ENCODE assay signal across 8 cellular contexts in genomic region chr10:110803239-110803593, GRCh38.
DNase-seq lines count a peak whose midpoint lies in the region; ATAC-seq and TF ChIP-seq lines count a peak whose summit lies in the region.

No MANE protein-coding gene starts in this region.

- no peak overlapping the region for H4K91ac ChIP-seq in H9 (ENCODE audit: insufficient read length, low read depth, low read length)

- no peak overlapping the region for H4K8ac ChIP-seq in H9 (replicated peaks; ENCODE audit: insufficient read length, low read depth, low read length)

- H3K4me3 ChIP-seq in heart left ventricle = no peak overlapping the region
- H3K4me3 ChIP-seq in breast epithelium = no peak overlapping the region
- H3K4me3 ChIP-seq in vagina = no peak overlapping the region

- H2AK5ac ChIP-seq in H9 (ENCODE audit: insufficient read length, low read length) = no peak overlapping the region

- no peak overlapping the region for H2BK120ac ChIP-seq in H9 (ENCODE audit: low read depth, low read length, poor library complexity, severe bottlenecking)

- peaks cover 0 to 56% (median 10%) of the 10 kb centered on the region in 9 donors for H3K36me3 ChIP-seq in heart left ventricle
- H3K36me3 ChIP-seq in breast epithelium = no peaks in the 10 kb centered on the region
- no peaks in the 10 kb centered on the region for H3K36me3 ChIP-seq in vagina

- TF ChIP-seq CTCF in heart left ventricle (IDR thresholded peaks at IDR 0.05) = no peak
- no peak for TF ChIP-seq CTCF in breast epithelium (IDR thresholded peaks at IDR 0.05)
- TF ChIP-seq CTCF in vagina (IDR thresholded peaks at IDR 0.05) = no peak
- no peak for TF ChIP-seq CTCF in H9 (conservative IDR thresholded peaks at IDR 0.05)

- H3K23me2 ChIP-seq in H9 (ENCODE audit: insufficient read length, low read depth, low read length, poor library complexity, severe bottlenecking) = no peaks in the 10 kb centered on the region

- H3K27ac Mint-ChIP-seq in H9 = no peak overlapping the region

- H3K4me1 ChIP-seq in heart left ventricle (peaks cover 0 to 39% (median 26%) of the 10 kb centered on the region in 12 donors), breast epithelium (peaks cover 0 to 11% of the 10 kb centered on the region in 2 donors), vagina (peaks cover 31% of the 10 kb centered on the region), H9 (ENCODE audit: insufficient read depth, low read length) (no peaks in the 10 kb centered on the region)

- no peak for TF ChIP-seq POLR2A in heart left ventricle (IDR thresholded peaks at IDR 0.05)
- TF ChIP-seq POLR2A in breast epithelium (IDR thresholded peaks at IDR 0.05) = no peak
- TF ChIP-seq POLR2A in vagina (IDR thresholded peaks at IDR 0.05) = no peak

- intact Hi-C loops in heart left ventricle (cut with DNase I) = loop anchor here (5.0 to 10.0 kb wide), 6 partner anchors 58 to 188 kb away; partner anchors contain the start of gene PDCD4 (in 4 of the 10)
- intact Hi-C loops in Right ventricle myocardium inferior (cut with DNase I) = no loop called here
- intact Hi-C loops in breast epithelium (cut with DNase I; ENCODE audit: low total_unique reads) = loop anchor here (5.0 kb wide), 1 partner anchor 69 kb away; the partner anchor contains the start of gene PDCD4
- intact Hi-C loops in vagina (cut with DNase I) = no loop called here

- no peak overlapping the region for H3K9ac ChIP-seq in H9 (ENCODE audit: extremely low read depth, insufficient read length, low read length)

- H2BK20ac ChIP-seq in H9 (ENCODE audit: low read depth, low read length, poor library complexity, severe bottlenecking) = no peak overlapping the region

- H3K9me3 Mint-ChIP-seq in H9 = no peaks in the 10 kb centered on the region

- H3K79me1 ChIP-seq in H9 (ENCODE audit: insufficient read depth, low read depth, low read length, poor library complexity, severe bottlenecking) = no peaks in the 10 kb centered on the region

- H3K27ac ChIP-seq in heart left ventricle (peak overlapping the region; percentile 17 to 68 (median 46)), breast epithelium (peak overlapping the region; percentile 77 to 79), vagina (peak overlapping the region; percentile 61), H9 (ENCODE audit: insufficient read length, low read depth, low read length) (no peak overlapping the region)

- no peak overlapping the region for H3K56ac ChIP-seq in H9 (ENCODE audit: insufficient read length, low read depth, low read length)

- 54 to 58% (median 57%) methylated on average over 5 of the region's 5 CpGs for WGBS in heart left ventricle, 4 donors
- WGBS in H9 (ENCODE audit: extremely low coverage, insufficient read length, low lambda C conversion rate) = no CpG with 5 or more reads among the region's 5 CpGs

- peaks cover 5 to 6% of the 10 kb centered on the region in 2 experiments for H3K4me1 Mint-ChIP-seq in H9

- H4K5ac ChIP-seq in H9 (ENCODE audit: insufficient read length, low read depth, low read length) = no peak overlapping the region

- H3K27me3 ChIP-seq in heart left ventricle (no peaks in the 10 kb centered on the region), breast epithelium (no peaks in the 10 kb centered on the region), vagina (no peaks in the 10 kb centered on the region), H9 (ENCODE audit: insufficient read depth, low read length) (no peaks in the 10 kb centered on the region)

- H3K4me2 ChIP-seq in H9 (ENCODE audit: insufficient read depth, insufficient read length, low read length) = no peak overlapping the region

- no peak overlapping the region for H3K4me3 Mint-ChIP-seq in H9

- no peak overlapping the region for H3K18ac ChIP-seq in H9 (ENCODE audit: insufficient read length, low read depth, low read length)

- no peak overlapping the region for H3T11ph ChIP-seq in H9 (ENCODE audit: low read length)

- no peaks in the 10 kb centered on the region for H3K79me2 ChIP-seq in H9 (ENCODE audit: insufficient read depth, low read length)

- no peak overlapping the region for H2BK5ac ChIP-seq in H9 (ENCODE audit: insufficient read length, low read length)

- no peak overlapping the region for H2BK12ac ChIP-seq in H9 (ENCODE audit: insufficient read length, low read depth, low read length)

- H3K27me3 Mint-ChIP-seq in H9 (ENCODE audit: low read depth) = no peaks in the 10 kb centered on the region; the same call in none of the 2 replicates

- no peak overlapping the region for H3K4ac ChIP-seq in H9 (ENCODE audit: low read depth, low read length)

- no peaks in the 10 kb centered on the region for H4K20me1 ChIP-seq in H9 (ENCODE audit: control insufficient read depth, insufficient read depth, insufficient read length)

- no peak overlapping the region for H2AFZ ChIP-seq in H9 (ENCODE audit: low read length)

- no peak overlapping the region for H2BK15ac ChIP-seq in H9 (ENCODE audit: low read depth, low read length)

- DNase-seq in heart left ventricle (no peak), Right ventricle myocardium inferior (ENCODE audit: missing footprints) (no peak), breast epithelium (ENCODE audit: low spot score in 2 of 2) (no peak), vagina (ENCODE audit: extremely low spot score in 2 of 2) (no peak), NCI-H1436 (lab: John Stamatoyannopoulos, UW) (no peak), NCI-H187 treated with DMSO at 0.1 percent for 48 hours (lab: John Stamatoyannopoulos, UW) (no peak), H9 (no peak)

- no peak for ATAC-seq in heart left ventricle
- ATAC-seq in Right ventricle myocardium inferior = no peak
- peak; percentile 68 for ATAC-seq in HG03175 (IDR thresholded peaks at IDR 0.05; ENCODE audit: unreplicated experiment)

- no peak overlapping the region for H3K14ac ChIP-seq in H9 (ENCODE audit: insufficient read depth, low read length)

- H3K9me3 ChIP-seq in heart left ventricle (no peaks in the 10 kb centered on the region), breast epithelium (no peaks in the 10 kb centered on the region), vagina (no peaks in the 10 kb centered on the region), H9 (ENCODE audit: control insufficient read depth, low read depth, low read length) (no peaks in the 10 kb centered on the region)

- H3K23ac ChIP-seq in H9 (ENCODE audit: insufficient read length, low read depth, low read length) = no peak overlapping the region

- H3K36me3 Mint-ChIP-seq in H9 (ENCODE audit: insufficient read depth in 1 of 3, low read depth in 3 of 3) = no peaks in the 10 kb centered on the region

Comparison
In these comparisons a context has a peak if more than half of its experiments do, and no peak if none do; other contexts are left out.
1. intact Hi-C loops: an anchor here in heart left ventricle (5.0 to 10.0 kb wide) and breast epithelium (5.0 kb wide); none called in Right ventricle myocardium inferior and vagina.